Comparison of ENCODE assay signal across 1 cellular context in the genomic region with DNA sequence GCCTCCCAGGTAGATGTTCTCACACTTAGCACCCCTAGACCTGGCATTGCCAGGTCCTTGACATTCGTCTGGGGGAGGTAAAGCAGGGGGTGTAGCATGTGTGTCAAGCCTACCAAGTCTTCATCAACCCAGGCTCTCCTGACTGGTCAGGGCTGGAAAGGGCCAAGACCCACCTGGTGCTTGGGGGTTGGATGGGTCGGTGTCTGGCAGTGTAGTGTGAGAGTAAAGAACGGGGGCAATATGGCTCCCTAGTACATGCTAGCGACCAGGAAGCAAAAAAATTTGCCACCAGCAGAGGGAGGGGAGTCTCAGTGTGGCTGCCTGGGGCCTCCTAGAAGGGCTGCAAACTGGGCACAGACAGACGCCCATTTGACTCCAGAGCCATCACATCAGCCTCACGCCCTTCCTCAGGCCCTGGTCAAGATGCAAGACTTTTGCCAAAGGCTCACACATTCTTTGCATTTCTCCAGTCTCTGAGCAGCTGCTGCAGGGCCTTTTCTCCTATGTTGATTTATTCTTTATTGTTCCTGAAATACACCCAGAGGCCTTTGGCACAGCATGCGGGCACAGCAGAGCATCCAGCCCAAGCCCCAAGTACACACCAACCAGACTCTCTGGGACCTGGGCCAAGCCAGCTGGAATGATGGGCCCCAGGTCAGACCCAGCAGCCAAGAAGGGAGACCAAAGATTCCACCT.
TF ChIP-seq lines count a peak whose summit lies in the region.

No MANE protein-coding gene starts in this region.

TF ChIP-seq in K562, 482 proteins besides CTCF, POLR2A, EP300 and RAD21 (continued from another document):
- TF ChIP-seq YY1 (IDR thresholded peaks at IDR 0.05; ENCODE audit: borderline replicate concordance in 1 of 3, control insufficient read depth in 1 of 3, extremely low read depth in 1 of 3, insufficient read depth in 3 of 3, insufficient read length in 1 of 3, insufficient replicate concordance in 2 of 3, low read depth in 1 of 3, low read length in 2 of 3) (peak in 1 of 3 experiments; percentile 16), E2F6 (IDR thresholded peaks at IDR 0.05; ENCODE audit: borderline replicate concordance in 1 of 2, extremely low read depth in 1 of 2, insufficient read depth in 1 of 2, insufficient read length in 1 of 2, low read depth in 1 of 2, low read length in 1 of 2, poor library complexity in 1 of 2, severe bottlenecking in 1 of 2) (no peak)
